In genomic region chr14:23929822-23930294, GRCh38 we compare ENCODE assay signal across 8 cellular contexts. TPM values are rescaled to one million over a fixed set of nuclear protein-coding genes. Genes with fewer than 3 reads are reported as not detected.
DNase-seq lines count a peak whose midpoint lies in the region; ATAC-seq and TF ChIP-seq lines count a peak whose summit lies in the region.

No MANE protein-coding gene starts in this region.

- H3K4me1 ChIP-seq in Karpas-422 (ENCODE audit: low read length) (no peaks in the 10 kb centered on the region), adipocyte (ENCODE audit: control insufficient read depth, insufficient read depth, low read length) (peaks cover 24% of the 10 kb centered on the region), heart left ventricle (peaks cover 0 to 12% (median 0%) of the 10 kb centered on the region in 12 donors)

- peak; percentile 82 to 96 (median 90) for TF ChIP-seq CTCF in heart left ventricle (IDR thresholded peaks at IDR 0.05)

- no peaks in the 10 kb centered on the region for H3K9me2 ChIP-seq in Karpas-422 (replicated peaks; ENCODE audit: insufficient read depth, low read length)

- H3K27me3 ChIP-seq in Karpas-422 (ENCODE audit: low read length) (no peaks in the 10 kb centered on the region), adipocyte (replicated peaks; ENCODE audit: control insufficient read depth, insufficient read depth, low read length) (no peaks in the 10 kb centered on the region), heart left ventricle (no peaks in the 10 kb centered on the region)

- H3K9ac ChIP-seq in Karpas-422 (ENCODE audit: low read length) = no peak overlapping the region
- H3K9ac ChIP-seq in adipocyte (ENCODE audit: low read length) = no peak overlapping the region

- H3K79me2 ChIP-seq in Karpas-422 (ENCODE audit: low read length) = no peaks in the 10 kb centered on the region

- H4K20me1 ChIP-seq in Karpas-422 (ENCODE audit: insufficient read depth, low read depth, low read length) = no peaks in the 10 kb centered on the region

- DNase-seq in NCI-H82 (lab: John Stamatoyannopoulos, UW) (peak; percentile 85), NCI-H82 treated with DMSO at 0.1 percent for 48 hours (lab: John Stamatoyannopoulos, UW; ENCODE audit: unreplicated experiment) (no peak), Karpas-422 (peak; percentile 95), T follicular helper cell (ENCODE audit: low read depth) (peak; percentile 72), adipocyte (ENCODE audit: low read depth) (peak; percentile 93), heart left ventricle (peak; percentile 73 to 78 (median 76)), pulmonary artery endothelial cell (ENCODE audit: low read depth, low spot score) (peak; percentile 26)

- H3K27ac ChIP-seq in Karpas-422 (ENCODE audit: low read length) (no peak overlapping the region), heart left ventricle (no peak overlapping the region)

- intact Hi-C loops in heart left ventricle (cut with DNase I) = loop anchor here (1.0 to 10.0 kb wide), 9 partner anchors 203 to 343 kb away; no protein-coding TSS in a partner anchor

- H3K36me3 ChIP-seq in Karpas-422 (ENCODE audit: insufficient read depth, low read length) (no peaks in the 10 kb centered on the region), adipocyte (ENCODE audit: control insufficient read depth, insufficient read depth, low read length, severe bottlenecking) (no peaks in the 10 kb centered on the region), heart left ventricle (no peaks in the 10 kb centered on the region)

- TF ChIP-seq POLR2A in heart left ventricle (IDR thresholded peaks at IDR 0.05) = no peak

- no peak overlapping the region for H2AFZ ChIP-seq in Karpas-422 (ENCODE audit: low read length)

- no peaks in the 10 kb centered on the region for H3K9me3 ChIP-seq in Karpas-422 (ENCODE audit: low read length)
- H3K9me3 ChIP-seq in adipocyte (ENCODE audit: control insufficient read depth, low read length) = no peaks in the 10 kb centered on the region
- H3K9me3 ChIP-seq in heart left ventricle = no peaks in the 10 kb centered on the region

- WGBS in heart left ventricle, 4 donors = 2 to 11% (median 6%) methylated on average over 3 of the region's 3 CpGs

- H3K4me2 ChIP-seq in Karpas-422 (ENCODE audit: low read depth, low read length, poor library complexity, severe bottlenecking) = no peak overlapping the region

- H3K4me3 ChIP-seq in Karpas-422 (ENCODE audit: low read length) (no peak overlapping the region), adipocyte (ENCODE audit: low read length) (no peak overlapping the region), heart left ventricle (no peak overlapping the region)

- ATAC-seq in heart left ventricle = peak; percentile 42 to 89 (median 82)
- ATAC-seq in GM21576 (IDR thresholded peaks at IDR 0.05; ENCODE audit: unreplicated experiment) = no peak

RNA-seq across cellular contexts. Expression of gene DHRS4, which starts 23.7 kb away (rescaled TPM):
- total RNA-seq in Karpas-422 (2014; rRNA removed; shearing (Covaris generic); ENCODE audit: low replicate concordance) = 63.8 and 175 TPM in 2 replicates
- total RNA-seq in heart left ventricle (10 to 100 TPM; 20.3 to 48.5 (median 30.3) TPM), pulmonary artery endothelial cell (58.9 and 60.4 TPM in 2 replicates)
- polyA plus RNA-seq in heart left ventricle = 10 to 100 TPM; 36.2 to 76.3 TPM

RNA-seq across cellular contexts. Expression of gene DHRS4L2, which starts 58.9 kb away (rescaled TPM):
- total RNA-seq in Karpas-422 (2014; rRNA removed; shearing (Covaris generic); ENCODE audit: low replicate concordance) = 53.7 and 66.1 TPM in 2 replicates
- total RNA-seq in heart left ventricle (10 to 100 TPM; 17.9 to 37.1 (median 27.5) TPM), pulmonary artery endothelial cell (15.8 and 18.3 TPM in 2 replicates)
- polyA plus RNA-seq in heart left ventricle = 10 to 100 TPM; 22.2 to 65.9 TPM
